Comparison of ENCODE assay signal across 13 cellular contexts in the genomic region with DNA sequence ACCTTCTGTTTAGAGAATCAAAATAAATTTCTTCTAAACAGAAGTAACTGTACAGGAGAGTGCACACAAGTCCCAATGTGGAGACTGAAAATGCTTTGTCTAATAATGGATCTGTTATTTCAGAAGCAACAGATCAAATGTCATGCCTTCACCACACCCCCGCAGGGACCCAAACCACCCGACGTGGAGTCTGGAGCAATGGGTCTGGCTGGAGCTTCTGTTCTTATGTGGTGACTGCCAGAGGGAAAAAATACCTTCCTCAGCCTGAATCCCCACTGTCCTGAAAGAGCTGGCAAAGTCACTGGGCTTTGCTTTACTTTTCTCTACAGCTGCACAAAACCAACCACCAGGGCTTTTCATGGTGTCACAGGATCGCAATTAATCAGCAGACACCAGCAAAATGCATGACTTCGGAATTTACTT.
DNase-seq lines count a peak whose midpoint lies in the region; ATAC-seq and TF ChIP-seq lines count a peak whose summit lies in the region.
"Had no signal": no experiment of that assay in that cellular context is flagged by ENCODE, and none has a peak within 500 bp of the region (broad histone marks: within the 10 kb centered on the region; RNA-seq: fewer than 3 reads in every experiment).

No MANE protein-coding gene starts in this region.

- 28 to 48% methylated on average over 3 to 4 of the region's 5 CpGs for WGBS in gastroesophageal sphincter (ENCODE audit: low coverage in 1 of 2), 2 donors

- TF ChIP-seq CTCF in gastroesophageal sphincter (IDR thresholded peaks at IDR 0.05) = peak; percentile 26 to 62 (median 47)
- no peak for TF ChIP-seq CTCF in osteoblast (IDR thresholded peaks at IDR 0.05; ENCODE audit: extremely low read depth, low read depth, low read length)

- H3K36me3 ChIP-seq in gastroesophageal sphincter (no peaks in the 10 kb centered on the region), osteoblast (ENCODE audit: insufficient read depth, low read length) (peaks cover 2% of the 10 kb centered on the region)

- H3K4me1 ChIP-seq in gastroesophageal sphincter = peaks cover 66 to 100% (median 72%) of the 10 kb centered on the region in 3 donors
- peaks cover 41% of the 10 kb centered on the region for H3K4me1 ChIP-seq in osteoblast (ENCODE audit: insufficient read depth, low read length)

- ATAC-seq in gastroesophageal sphincter (peak; percentile 47), HG03175 (IDR thresholded peaks at IDR 0.05; ENCODE audit: unreplicated experiment) (no peak)
- ATAC-seq: effector memory CD8-positive, alpha-beta T cell; HCT116; naive thymus-derived CD4-positive, alpha-beta T cell; stimulated activated naive CD8-positive, alpha-beta T cell treated with anti-CD3 and anti-CD28 coated beads, Interleukin-15, Interleukin-2, amounts not matched to agents 100 U/mL and 50 U/mL, for 24 hours had no signal

- peak overlapping the region; percentile 51 for H3K4me2 ChIP-seq in osteoblast (ENCODE audit: insufficient read depth, low read length)
- H3K4me2 ChIP-seq: KMS-11 had no signal

- H3K4me3 ChIP-seq in gastroesophageal sphincter (no peak overlapping the region), osteoblast (ENCODE audit: insufficient read depth, low read length) (peak overlapping the region; percentile 11)

- H2AFZ ChIP-seq in osteoblast (ENCODE audit: low read length) = no peak overlapping the region

- H3K79me2 ChIP-seq in osteoblast (ENCODE audit: insufficient read depth, low read length) = no peaks in the 10 kb centered on the region

- in situ Hi-C loops in SK-MEL-5 (cut with HindIII; ENCODE audit: low pct_unique_long_range_greater_than_20kb, low sequenced_read_pairs) = no loop called here

- H3K9me3 ChIP-seq in gastroesophageal sphincter (no peaks in the 10 kb centered on the region), osteoblast (ENCODE audit: low read depth, low read length) (no peaks in the 10 kb centered on the region)

- H3K27me3 ChIP-seq in gastroesophageal sphincter = no peaks in the 10 kb centered on the region
- no peaks in the 10 kb centered on the region for H3K27me3 ChIP-seq in osteoblast (ENCODE audit: insufficient read depth, low read length)

- no peak for TF ChIP-seq EP300 in gastroesophageal sphincter (IDR thresholded peaks at IDR 0.05)

- H3K27ac ChIP-seq in gastroesophageal sphincter (peak overlapping the region; percentile 85 to 94 (median 86)), osteoblast (ENCODE audit: low read depth, low read length) (no peak overlapping the region)
- H3K27ac ChIP-seq: KMS-11 had no signal

- peaks cover 6% of the 10 kb centered on the region for H4K20me1 ChIP-seq in osteoblast (ENCODE audit: insufficient read depth, low read length)

- DNase-seq in A172 (ENCODE audit: low spot score) (peak; percentile 46), SK-MEL-5 (ENCODE audit: low read depth, low spot score) (peak; percentile 98), osteoblast (ENCODE audit: insufficient read length, low spot score, missing footprints) (no peak), NCI-H226 (no peak), pons (ENCODE audit: low spot score) (no peak), CD1c-positive myeloid dendritic cell (ENCODE audit: extremely low spot score) (no peak)
- DNase-seq: effector memory CD8-positive, alpha-beta T cell; naive thymus-derived CD4-positive, alpha-beta T cell; stimulated activated naive CD8-positive, alpha-beta T cell treated with anti-CD3 and anti-CD28 coated beads, Interleukin-15, Interleukin-2, amounts not matched to agents 100 U/mL and 50 U/mL, for 24 hours had no signal

- no peak for TF ChIP-seq POLR2A in gastroesophageal sphincter (IDR thresholded peaks at IDR 0.05)

Comparison
In these comparisons a context has a peak if more than half of its experiments do, and no peak if none do; other contexts are left out.
1. DNase-seq: peak in A172 (single experiment) and SK-MEL-5 (single experiment); none in osteoblast (single experiment), NCI-H226 (single experiment), pons (single experiment) and CD1c-positive myeloid dendritic cell (single experiment).